ENCODE assay signal across 14 cellular contexts in genomic region chr7:37212051-37212450, GRCh38.
DNase-seq lines count a peak whose midpoint lies in the region; ATAC-seq and TF ChIP-seq lines count a peak whose summit lies in the region.
"Had no signal": no experiment of that assay in that cellular context is flagged by ENCODE, and none has a peak within 500 bp of the region (broad histone marks: within the 10 kb centered on the region; RNA-seq: fewer than 3 reads in every experiment).

No MANE protein-coding gene starts in this region.

- no peak for TF ChIP-seq EP300 in sigmoid colon (IDR thresholded peaks at IDR 0.05)

- intact Hi-C loops in sigmoid colon (cut with DNase I), result loop anchor here (10.0 kb wide), 1 partner anchor 73 kb away; no protein-coding TSS in a partner anchor

- TF ChIP-seq CTCF in sigmoid colon (IDR thresholded peaks at IDR 0.05), result no peak
- TF ChIP-seq CTCF in WERI-Rb-1 (IDR thresholded peaks at IDR 0.05; ENCODE audit: low read depth, low read length), result no peak

- H3K9me3 ChIP-seq in sigmoid colon (no peaks in the 10 kb centered on the region), WERI-Rb-1 (ENCODE audit: severe bottlenecking) (no peaks in the 10 kb centered on the region)
- H3K9me3 ChIP-seq: spleen had no signal

- DNase-seq in sigmoid colon (no peak), WERI-Rb-1 (no peak)
- DNase-seq: activated naive CD8-positive, alpha-beta T cell treated with anti-CD3 and anti-CD28 coated beads for 36 hours; C1 segment of cervical spinal cord; naive thymus-derived CD8-positive, alpha-beta T cell; NCI-H1436 treated with DMSO at 0.1 percent for 48 hours; spleen; SW 1271 had no signal

- peaks cover 0 to 28% (median 19%) of the 10 kb centered on the region in 4 donors for H3K4me1 ChIP-seq in sigmoid colon

- no peaks in the 10 kb centered on the region for H3K36me3 ChIP-seq in sigmoid colon
- H3K36me3 ChIP-seq in WERI-Rb-1, result no peaks in the 10 kb centered on the region

- no peak for TF ChIP-seq POLR2A in sigmoid colon (IDR thresholded peaks at IDR 0.05)

- peak overlapping the region; percentile 18 to 60 (median 42) for H3K27ac ChIP-seq in sigmoid colon
- H3K27ac ChIP-seq in WERI-Rb-1, result no peak overlapping the region

- no peaks in the 10 kb centered on the region for H3K27me3 ChIP-seq in sigmoid colon
- H3K27me3 ChIP-seq in WERI-Rb-1 (ENCODE audit: insufficient read depth, low read depth, severe bottlenecking), result no peaks in the 10 kb centered on the region
- H3K27me3 ChIP-seq: spleen had no signal

- peak; percentile 44 for ATAC-seq in GM18519 (IDR thresholded peaks at IDR 0.05; ENCODE audit: low FRiP score, unreplicated experiment)
- ATAC-seq in GM21529 (IDR thresholded peaks at IDR 0.05; ENCODE audit: unreplicated experiment), result peak; percentile 53
- peak; percentile 41 for ATAC-seq in HG03469 (IDR thresholded peaks at IDR 0.05; ENCODE audit: unreplicated experiment)
- no peak for ATAC-seq in GM21825 (IDR thresholded peaks at IDR 0.05; ENCODE audit: unreplicated experiment)
- ATAC-seq in GM19328 (IDR thresholded peaks at IDR 0.05; ENCODE audit: unreplicated experiment), result no peak
- no peak for ATAC-seq in GM18502 (IDR thresholded peaks at IDR 0.05; ENCODE audit: poor library complexity, unreplicated experiment)
- ATAC-seq: naive thymus-derived CD8-positive, alpha-beta T cell had no signal

- H3K4me3 ChIP-seq in sigmoid colon (no peak overlapping the region), WERI-Rb-1 (ENCODE audit: low read depth, low read length) (no peak overlapping the region)
- H3K4me3 ChIP-seq: spleen had no signal

Comparison
In these comparisons a context has a peak if more than half of its experiments do, and no peak if none do; other contexts are left out.
1. ATAC-seq: peak in GM18519 (single experiment), GM21529 (single experiment) and HG03469 (single experiment); none in GM21825 (single experiment), GM19328 (single experiment) and GM18502 (single experiment).